ENCODE assay signal across 17 cellular contexts in genomic region chr3:123375014-123375940, GRCh38.
DNase-seq lines count a peak whose midpoint lies in the region; ATAC-seq, FAIRE-seq and TF ChIP-seq lines count a peak whose summit lies in the region.
"Had no signal": no experiment of that assay in that cellular context is flagged by ENCODE, and none has a peak within 500 bp of the region (broad histone marks: within the 10 kb centered on the region; RNA-seq: fewer than 3 reads in every experiment).

No MANE protein-coding gene starts in this region.

- FAIRE-seq in K562 (lab: Jason Lieb, UNC), result no peak

- ATAC-seq in K562, result no peak
- no peak for ATAC-seq in HG03469 (IDR thresholded peaks at IDR 0.05; ENCODE audit: unreplicated experiment)
- no peak for ATAC-seq in GM21447 (IDR thresholded peaks at IDR 0.05; ENCODE audit: unreplicated experiment)
- ATAC-seq: psoas muscle; stimulated activated effector memory CD8-positive, alpha-beta T cell treated with anti-CD3 and anti-CD28 coated beads, Interleukin-12 subunit alpha, Interleukin-12 subunit beta, amount 100 ng/mL, for 72 hours had no signal

- POLR2A ChIA-PET in K562 (lab: Yijun Ruan, JAX), result interaction anchor here (0.6 to 0.8 kb wide), 3 partner anchors 12 to 366 kb away, joined by 3 to 4 read pairs (median 3); no protein-coding TSS in a partner anchor

- intact Hi-C loops in K562 (cut with micrococcal nuclease) (no loop called here), testis (cut with DNase I; ENCODE audit: low total_unique reads) (no loop called here)
- intact Hi-C loops in activated T-helper 1 cell treated with anti-CD3 and anti-CD28 coated beads, Interleukin-12 subunit alpha, Interleukin-12 subunit beta, Interleukin-2, Interleukin-4 antibody, amounts not matched to agents 30 ng/mL and 10 ng/mL and 1 ng/mL, durations not matched to agents 14 hours and 24 hours and 36 hours (cut with micrococcal nuclease), result no loop called here

- H3K79me2 ChIP-seq in Loucy (ENCODE audit: insufficient read depth, low read length) (no peaks in the 10 kb centered on the region), K562 (ENCODE audit: control insufficient read depth, insufficient read depth, low read length) (no peaks in the 10 kb centered on the region), hepatocyte (no peaks in the 10 kb centered on the region)

- in situ Hi-C loops in K562 (cut with MboI), result no loop called here

- H3K4me3 ChIP-seq in Loucy (ENCODE audit: low read length, poor library complexity, severe bottlenecking) (no peak overlapping the region), K562 (no peak overlapping the region), hepatocyte (no peak overlapping the region), testis (no peak overlapping the region)
- H3K4me3 ChIP-seq: psoas muscle had no signal

- no TSS peak for BruUV-seq in K562 (replicated peaks; lab: Mats Ljungman, UMichigan)

- H3K9ac ChIP-seq in Loucy (ENCODE audit: low read depth, low read length, poor library complexity, severe bottlenecking) (no peak overlapping the region), K562 (ENCODE audit: insufficient read depth in 1 of 2, low read depth in 2 of 2, low read length in 2 of 2) (no peak overlapping the region)

- H3K9me3 ChIP-seq in Loucy (ENCODE audit: insufficient read depth, low read depth, low read length) (no peaks in the 10 kb centered on the region), K562 (replicated peaks; ENCODE audit: control insufficient read depth, insufficient read depth, low read depth, low read length) (no peaks in the 10 kb centered on the region), hepatocyte (ENCODE audit: low read depth) (no peaks in the 10 kb centered on the region), testis (no peaks in the 10 kb centered on the region)
- H3K9me3 ChIP-seq: psoas muscle had no signal

- peaks cover 5% of the 10 kb centered on the region for H3K27me3 Mint-ChIP-seq in activated T-helper 1 cell treated with anti-CD3 and anti-CD28 coated beads, Interleukin-12 subunit alpha, Interleukin-12 subunit beta, Interleukin-2, Interleukin-4 antibody, amounts not matched to agents 30 ng/mL and 10 ng/mL and 1 ng/mL, durations not matched to agents 14 hours and 24 hours and 36 hours (ENCODE audit: insufficient read depth)

- TF ChIP-seq POLR2A in K562 (conservative IDR thresholded peaks at IDR 0.05) (no peak), testis (IDR thresholded peaks at IDR 0.05) (no peak)

- H3K27ac ChIP-seq in K562 (ENCODE audit: extremely low read depth, low read depth, low read length), result no peak overlapping the region
- H3K27ac ChIP-seq in hepatocyte, result no peak overlapping the region
- peak overlapping the region; percentile 24 to 64 for H3K27ac ChIP-seq in testis
- H3K27ac ChIP-seq: C4-2B, psoas muscle had no signal

- H3K36me3 Mint-ChIP-seq in activated T-helper 1 cell treated with anti-CD3 and anti-CD28 coated beads, Interleukin-12 subunit alpha, Interleukin-12 subunit beta, Interleukin-2, Interleukin-4 antibody, amounts not matched to agents 30 ng/mL and 10 ng/mL and 1 ng/mL, durations not matched to agents 14 hours and 24 hours and 36 hours (ENCODE audit: low read depth), result no peaks in the 10 kb centered on the region
- H3K36me3 Mint-ChIP-seq: mesothelial cell of epicardium; stimulated activated effector memory CD8-positive, alpha-beta T cell treated with anti-CD3 and anti-CD28 coated beads, Interleukin-12 subunit alpha, Interleukin-12 subunit beta, amount 100 ng/mL, for 72 hours had no signal

- H3F3A ChIP-seq in Loucy (ENCODE audit: low read depth), result no peaks in the 10 kb centered on the region

- H2AFZ ChIP-seq in Loucy (ENCODE audit: low read length), result no peak overlapping the region
- no peak overlapping the region for H2AFZ ChIP-seq in K562 (ENCODE audit: low read depth, low read length)
- H2AFZ ChIP-seq in hepatocyte, result no peak overlapping the region

- DNase-seq in K562 (ENCODE audit: extremely low read depth in 1 of 4, low spot score in 3 of 4), result no peak
- peak; percentile 23 for DNase-seq in hepatocyte (ENCODE audit: low spot score)
- no peak for DNase-seq in testis
- no peak for DNase-seq in activated T-helper 1 cell treated with anti-CD3 and anti-CD28 coated beads, Interleukin-12 subunit alpha, Interleukin-12 subunit beta, Interleukin-2, Interleukin-4 antibody, amounts not matched to agents 30 ng/mL and 10 ng/mL and 1 ng/mL, durations not matched to agents 14 hours and 24 hours and 36 hours (ENCODE audit: low spot score)
- DNase-seq in kidney glomerular epithelial cell (lab: John Stamatoyannopoulos, UW), result no peak
- DNase-seq: activated CD4-positive, CD25-positive, alpha-beta regulatory T cell; activated T-cell treated with anti-CD3 and anti-CD28 coated beads for 4 hours; cortex of kidney; Kasumi-1; NCI-H2029 treated with DMSO at 0.1 percent for 48 hours; psoas muscle had no signal

- H3K4me1 Mint-ChIP-seq in activated T-helper 1 cell treated with anti-CD3 and anti-CD28 coated beads, Interleukin-12 subunit alpha, Interleukin-12 subunit beta, Interleukin-2, Interleukin-4 antibody, amounts not matched to agents 30 ng/mL and 10 ng/mL and 1 ng/mL, durations not matched to agents 14 hours and 24 hours and 36 hours (ENCODE audit: low read depth), result no peaks in the 10 kb centered on the region
- H3K4me1 Mint-ChIP-seq: stimulated activated effector memory CD8-positive, alpha-beta T cell treated with anti-CD3 and anti-CD28 coated beads, Interleukin-12 subunit alpha, Interleukin-12 subunit beta, amount 100 ng/mL, for 72 hours had no signal

- no peak overlapping the region for H3K27ac Mint-ChIP-seq in activated T-helper 1 cell treated with anti-CD3 and anti-CD28 coated beads, Interleukin-12 subunit alpha, Interleukin-12 subunit beta, Interleukin-2, Interleukin-4 antibody, amounts not matched to agents 30 ng/mL and 10 ng/mL and 1 ng/mL, durations not matched to agents 14 hours and 24 hours and 36 hours
- H3K27ac Mint-ChIP-seq: mesothelial cell of epicardium; stimulated activated effector memory CD8-positive, alpha-beta T cell treated with anti-CD3 and anti-CD28 coated beads, Interleukin-12 subunit alpha, Interleukin-12 subunit beta, amount 100 ng/mL, for 72 hours had no signal

- H3K27me3 ChIP-seq in Loucy (ENCODE audit: insufficient read depth, low read length, poor library complexity, severe bottlenecking), result no peaks in the 10 kb centered on the region
- H3K27me3 ChIP-seq in K562 (ENCODE audit: control insufficient read depth in 2 of 2, insufficient read depth in 2 of 2, low read length in 2 of 2), result peaks cover 0 to 15% of the 10 kb centered on the region in 2 experiments; a peak in 3 of 5 replicates
- H3K27me3 ChIP-seq in hepatocyte, result no peaks in the 10 kb centered on the region
- H3K27me3 ChIP-seq in testis, result no peaks in the 10 kb centered on the region

- H4K20me1 ChIP-seq in Loucy (ENCODE audit: insufficient read depth, low read length, poor library complexity, severe bottlenecking), result no peaks in the 10 kb centered on the region
- H4K20me1 ChIP-seq in K562 (replicated peaks; ENCODE audit: control insufficient read depth, insufficient read depth, low read length), result no peaks in the 10 kb centered on the region
- no peaks in the 10 kb centered on the region for H4K20me1 ChIP-seq in hepatocyte (ENCODE audit: insufficient read depth, poor library complexity, severe bottlenecking)

- H3K9me2 ChIP-seq in Loucy (replicated peaks; ENCODE audit: low read depth, low read length) (no peaks in the 10 kb centered on the region), hepatocyte (replicated peaks; ENCODE audit: insufficient read depth) (no peaks in the 10 kb centered on the region)

- TF ChIP-seq RAD21 in K562 (CRISPR knock-in tag; conservative IDR thresholded peaks at IDR 0.05 in 1 of 2, IDR thresholded peaks at IDR 0.05 in 1 of 2), result peak; percentile 15 to 51; a peak in 2 of 4 replicates

- TF ChIP-seq EP300 in K562 (IDR thresholded peaks at IDR 0.05; ENCODE audit: low read length), result no peak

- TF ChIP-seq CTCF in Loucy (conservative IDR thresholded peaks at IDR 0.05; ENCODE audit: low read length) (peak; percentile 49), K562 (IDR thresholded peaks at IDR 0.05 in 2 of 3, conservative IDR thresholded peaks at IDR 0.05 in 1 of 3; ENCODE audit: insufficient read depth in 2 of 3, low read depth in 1 of 3, low read length in 3 of 3) (peak in 2 of 3 experiments; percentile 24 to 25; a peak in 2 of 6 replicates), hepatocyte (IDR thresholded peaks at IDR 0.05; ENCODE audit: poor library complexity) (no peak), testis (IDR thresholded peaks at IDR 0.05) (no peak)

- H3K4me2 ChIP-seq in Loucy (ENCODE audit: low read depth, low read length, poor library complexity, severe bottlenecking), result no peak overlapping the region
- no peak overlapping the region for H3K4me2 ChIP-seq in K562 (ENCODE audit: insufficient read depth, low read length)
- H3K4me2 ChIP-seq in hepatocyte, result peak overlapping the region; percentile 33

- 1% methylated on average over 11 of the region's 13 CpGs for WGBS in K562 (ENCODE audit: insufficient coverage, low coverage, missing lambda C conversion rate)
- 60% methylated on average over 13 of the region's 13 CpGs for WGBS in hepatocyte (ENCODE audit: low lambda C conversion rate, missing lambda C conversion rate)
- WGBS in testis, 2 donors, result 61% methylated on average over 13 of the region's 13 CpGs

- no peaks in the 10 kb centered on the region for H3K36me3 ChIP-seq in Loucy (ENCODE audit: insufficient read depth, low read length)
- H3K36me3 ChIP-seq in K562 (ENCODE audit: control insufficient read depth, insufficient read depth, low read length), result no peaks in the 10 kb centered on the region
- no peaks in the 10 kb centered on the region for H3K36me3 ChIP-seq in hepatocyte (replicated peaks; ENCODE audit: insufficient read depth, low read depth)
- H3K36me3 ChIP-seq in testis (ENCODE audit: low read depth, missing control alignments), result no peaks in the 10 kb centered on the region

- CTCF ChIA-PET in K562 (lab: Yijun Ruan, JAX; ENCODE audit: low intra/inter-chr PET ratio), result interaction anchor here (1.3 kb wide), 1 partner anchor 47 kb away, joined by 4 read pairs; no protein-coding TSS in a partner anchor

- H3K9me3 Mint-ChIP-seq in activated T-helper 1 cell treated with anti-CD3 and anti-CD28 coated beads, Interleukin-12 subunit alpha, Interleukin-12 subunit beta, Interleukin-2, Interleukin-4 antibody, amounts not matched to agents 30 ng/mL and 10 ng/mL and 1 ng/mL, durations not matched to agents 14 hours and 24 hours and 36 hours, result no peaks in the 10 kb centered on the region
- H3K9me3 Mint-ChIP-seq: mesothelial cell of epicardium; stimulated activated effector memory CD8-positive, alpha-beta T cell treated with anti-CD3 and anti-CD28 coated beads, Interleukin-12 subunit alpha, Interleukin-12 subunit beta, amount 100 ng/mL, for 72 hours had no signal

- H3K9me1 ChIP-seq in K562 (ENCODE audit: control insufficient read depth, insufficient read depth, low read length), result no peaks in the 10 kb centered on the region

- no peak overlapping the region for H3K4me3 Mint-ChIP-seq in activated T-helper 1 cell treated with anti-CD3 and anti-CD28 coated beads, Interleukin-12 subunit alpha, Interleukin-12 subunit beta, Interleukin-2, Interleukin-4 antibody, amounts not matched to agents 30 ng/mL and 10 ng/mL and 1 ng/mL, durations not matched to agents 14 hours and 24 hours and 36 hours
- H3K4me3 Mint-ChIP-seq: mesothelial cell of epicardium; stimulated activated effector memory CD8-positive, alpha-beta T cell treated with anti-CD3 and anti-CD28 coated beads, Interleukin-12 subunit alpha, Interleukin-12 subunit beta, amount 100 ng/mL, for 72 hours had no signal

- H3K4me1 ChIP-seq in Loucy (ENCODE audit: insufficient read depth, low read length, poor library complexity, severe bottlenecking) (no peaks in the 10 kb centered on the region), K562 (replicated peaks in 1 of 2; ENCODE audit: control insufficient read depth in 2 of 2, insufficient read depth in 2 of 2, low read length in 2 of 2) (no peaks in the 10 kb centered on the region), hepatocyte (ENCODE audit: insufficient read depth) (peaks cover 10% of the 10 kb centered on the region), testis (peaks cover 36% of the 10 kb centered on the region)
- H3K4me1 ChIP-seq: psoas muscle had no signal

Comparison
In these comparisons a context has a peak if more than half of its experiments do, and no peak if none do; other contexts are left out.
1. CTCF ChIP-seq: peak in Loucy (single experiment) and K562 (2 of 3); none in hepatocyte (single experiment) and testis (0 of 3).
2. H3K27ac ChIP-seq: peak in testis (2 of 2); none in K562 (single experiment) and hepatocyte (single experiment).